ENCODE assay signal across 13 cellular contexts in genomic region chr2:237942512-237942897, GRCh38. TPM values are rescaled to one million over a fixed set of nuclear protein-coding genes. Genes with fewer than 3 reads are reported as not detected.
A peak's percentile ranks its signal among the peaks of the same experiment; 100 is the strongest.
DNase-seq lines count a peak whose midpoint lies in the region; ATAC-seq and TF ChIP-seq lines count a peak whose summit lies in the region.
"Had no signal": no experiment of that assay in that cellular context is flagged by ENCODE, and none has a peak within 500 bp of the region (broad histone marks: within the 10 kb centered on the region; RNA-seq: fewer than 3 reads in every experiment).

No MANE protein-coding gene starts in this region.

- no peaks in the 10 kb centered on the region for H3K27me3 ChIP-seq in Loucy (ENCODE audit: insufficient read depth, low read length, poor library complexity, severe bottlenecking)
- H3K27me3 ChIP-seq: gastroesophageal sphincter had no signal

- H3K27ac Mint-ChIP-seq in activated naive CD4-positive, alpha-beta T cell treated with anti-CD3 and anti-CD28 coated beads, Interleukin-2, amount 50 U/mL, for 24 hours = peak overlapping the region; percentile 84
- H3K27ac Mint-ChIP-seq in activated naive CD8-positive, alpha-beta T cell = peak overlapping the region; percentile 86
- H3K27ac Mint-ChIP-seq in naive thymus-derived CD8-positive, alpha-beta T cell = peak overlapping the region; percentile 82 to 96 (median 88)

- no peaks in the 10 kb centered on the region for H3K9me2 ChIP-seq in Loucy (replicated peaks; ENCODE audit: low read depth, low read length)

- POLR2A ChIA-PET in naive thymus-derived CD8-positive, alpha-beta T cell (lab: Charles Lee) = interaction anchor here (0.9 kb wide), 1 partner anchor 18 kb away, joined by 3 read pairs; no protein-coding TSS in a partner anchor

- no peak for TF ChIP-seq CTCF in Loucy (conservative IDR thresholded peaks at IDR 0.05; ENCODE audit: low read length)

- peak overlapping the region; percentile 64 for H3K4me3 ChIP-seq in Loucy (ENCODE audit: low read length, poor library complexity, severe bottlenecking)
- H3K4me3 ChIP-seq: gastroesophageal sphincter had no signal

- ATAC-seq in naive thymus-derived CD8-positive, alpha-beta T cell = no peak
- ATAC-seq in GM18861 (IDR thresholded peaks at IDR 0.05; ENCODE audit: unreplicated experiment) = no peak
- ATAC-seq: gastroesophageal sphincter had no signal

- peak overlapping the region; percentile 72 for H3K9ac ChIP-seq in Loucy (ENCODE audit: low read depth, low read length, poor library complexity, severe bottlenecking)
- H3K9ac ChIP-seq: parathyroid adenoma had no signal

- no peak overlapping the region for H2AFZ ChIP-seq in Loucy (ENCODE audit: low read length)
- H2AFZ ChIP-seq: parathyroid adenoma had no signal

- H3K79me2 ChIP-seq in Loucy (ENCODE audit: insufficient read depth, low read length) = no peaks in the 10 kb centered on the region
- H3K79me2 ChIP-seq: parathyroid adenoma had no signal

- DNase-seq in activated naive CD4-positive, alpha-beta T cell treated with Interleukin-2 at 50 U/mL for 16 hours = no peak
- DNase-seq in naive thymus-derived CD8-positive, alpha-beta T cell = no peak
- DNase-seq in NCI-H226 = no peak
- DNase-seq in cerebellar nuclear complex (lab: John Stamatoyannopoulos, UW) = no peak
- DNase-seq: Caco-2, cortex of kidney, MM.1S had no signal

- H4K20me1 ChIP-seq in Loucy (ENCODE audit: insufficient read depth, low read length, poor library complexity, severe bottlenecking) = no peaks in the 10 kb centered on the region

- peaks cover 78% of the 10 kb centered on the region for H3K4me1 Mint-ChIP-seq in activated naive CD4-positive, alpha-beta T cell treated with anti-CD3 and anti-CD28 coated beads, Interleukin-2, amount 50 U/mL, for 24 hours
- peaks cover 44% of the 10 kb centered on the region for H3K4me1 Mint-ChIP-seq in activated naive CD8-positive, alpha-beta T cell (ENCODE audit: low read depth)
- H3K4me1 Mint-ChIP-seq in naive thymus-derived CD8-positive, alpha-beta T cell = peaks cover 24 to 60% (median 57%) of the 10 kb centered on the region in 4 donors

- peaks cover 51% of the 10 kb centered on the region for H3K4me1 ChIP-seq in Loucy (ENCODE audit: insufficient read depth, low read length, poor library complexity, severe bottlenecking)
- H3K4me1 ChIP-seq: gastroesophageal sphincter, parathyroid adenoma had no signal

- H3K27me3 Mint-ChIP-seq in activated naive CD4-positive, alpha-beta T cell treated with anti-CD3 and anti-CD28 coated beads, Interleukin-2, amount 50 U/mL, for 24 hours = no peaks in the 10 kb centered on the region
- H3K27me3 Mint-ChIP-seq in activated naive CD8-positive, alpha-beta T cell = no peaks in the 10 kb centered on the region
- H3K27me3 Mint-ChIP-seq in naive thymus-derived CD8-positive, alpha-beta T cell = peaks cover 0 to 2% (median 0%) of the 10 kb centered on the region in 5 donors

- peaks cover 8% of the 10 kb centered on the region; the same call in 1 of the 2 replicates for H3F3A ChIP-seq in Loucy (ENCODE audit: low read depth)

- peak overlapping the region; percentile 64 for H3K4me3 Mint-ChIP-seq in activated naive CD4-positive, alpha-beta T cell treated with anti-CD3 and anti-CD28 coated beads, Interleukin-2, amount 50 U/mL, for 24 hours
- H3K4me3 Mint-ChIP-seq in activated naive CD8-positive, alpha-beta T cell = peak overlapping the region; percentile 64
- peak overlapping the region; percentile 45 to 81 (median 70) for H3K4me3 Mint-ChIP-seq in naive thymus-derived CD8-positive, alpha-beta T cell

- H3K9me3 Mint-ChIP-seq in activated naive CD4-positive, alpha-beta T cell treated with anti-CD3 and anti-CD28 coated beads, Interleukin-2, amount 50 U/mL, for 24 hours = peaks cover 5% of the 10 kb centered on the region
- H3K9me3 Mint-ChIP-seq in activated naive CD8-positive, alpha-beta T cell (ENCODE audit: low read depth) = no peaks in the 10 kb centered on the region
- H3K9me3 Mint-ChIP-seq in naive thymus-derived CD8-positive, alpha-beta T cell = peaks cover 0 to 27% (median 10%) of the 10 kb centered on the region in 9 donors

- H3K36me3 Mint-ChIP-seq in activated naive CD4-positive, alpha-beta T cell treated with anti-CD3 and anti-CD28 coated beads, Interleukin-2, amount 50 U/mL, for 24 hours = peaks cover 6% of the 10 kb centered on the region
- H3K36me3 Mint-ChIP-seq in activated naive CD8-positive, alpha-beta T cell = peaks cover 5% of the 10 kb centered on the region
- peaks cover 3 to 17% (median 5%) of the 10 kb centered on the region in 3 donors for H3K36me3 Mint-ChIP-seq in naive thymus-derived CD8-positive, alpha-beta T cell

- peak overlapping the region; percentile 76 for H3K4me2 ChIP-seq in Loucy (ENCODE audit: low read depth, low read length, poor library complexity, severe bottlenecking)

- peaks cover 25% of the 10 kb centered on the region; the same call in 1 of the 2 replicates for H3K9me3 ChIP-seq in Loucy (ENCODE audit: insufficient read depth, low read depth, low read length)
- H3K9me3 ChIP-seq: Caco-2 had no signal

- no peaks in the 10 kb centered on the region for H3K36me3 ChIP-seq in Loucy (ENCODE audit: insufficient read depth, low read length)
- H3K36me3 ChIP-seq: gastroesophageal sphincter had no signal

RNA-seq across cellular contexts. Expression of gene UBE2F, which starts 24.3 kb away (rescaled TPM):
- total RNA-seq in naive thymus-derived CD8-positive, alpha-beta T cell = 10 to 100 TPM; 33.9 to 35.2 TPM
- 10 to 100 TPM; 41.5 to 67.3 (median 67.0) TPM for polyA plus RNA-seq in naive thymus-derived CD8-positive, alpha-beta T cell
